19 cellular contexts compared by ENCODE assay signal in the genomic region with DNA sequence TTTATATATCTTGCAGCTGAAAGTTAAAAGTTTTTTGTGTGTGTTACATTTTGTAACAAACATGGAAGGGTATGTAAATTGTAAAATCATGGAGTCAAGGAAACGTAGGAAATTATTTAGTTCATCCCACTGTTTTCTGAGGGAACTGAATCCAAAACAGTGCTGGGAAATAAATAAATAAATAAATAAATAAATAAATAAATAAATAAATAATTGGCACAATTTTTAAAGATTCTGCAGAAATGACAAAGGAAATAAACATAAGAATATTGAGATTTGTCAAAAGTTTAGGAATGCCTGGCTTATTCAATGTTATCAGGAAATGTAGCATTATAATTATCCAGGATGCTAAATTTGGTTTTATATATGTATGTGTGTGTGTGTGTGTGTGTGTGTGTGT.
DNase-seq lines count a peak whose midpoint lies in the region; ATAC-seq, FAIRE-seq and TF ChIP-seq lines count a peak whose summit lies in the region.
"Had no signal": no experiment of that assay in that cellular context is flagged by ENCODE, and none has a peak within 500 bp of the region (broad histone marks: within the 10 kb centered on the region; RNA-seq: fewer than 3 reads in every experiment).

No MANE protein-coding gene starts in this region.

- intact Hi-C loops in K562 (cut with micrococcal nuclease), result no loop called here
- intact Hi-C loops in transverse colon (cut with DNase I; ENCODE audit: low total_unique reads), result no loop called here
- intact Hi-C loops in body of pancreas (cut with DNase I), result no loop called here

- no peak for FAIRE-seq in K562 (lab: Jason Lieb, UNC)
- FAIRE-seq: A204.1, GM12892, H1 had no signal

- peaks cover 6% of the 10 kb centered on the region for H3F3A ChIP-seq in neural progenitor cell (ENCODE audit: low read depth)

- WGBS in K562 (ENCODE audit: insufficient coverage, low coverage, missing lambda C conversion rate), result 4% methylated on average over 1 of the region's 1 CpG
- WGBS in transverse colon (ENCODE audit: low coverage in 1 of 2), 2 donors, result 58 to 78% methylated on average over 1 of the region's 1 CpG
- 72 to 87% methylated on average over 1 of the region's 1 CpG for WGBS in body of pancreas, 2 donors

- peaks cover 17% of the 10 kb centered on the region for H3K9me3 Mint-ChIP-seq in neural progenitor cell

- H3K27ac ChIP-seq in BLaER1, result no peak overlapping the region
- H3K27ac ChIP-seq in K562 (ENCODE audit: extremely low read depth, low read depth, low read length), result no peak overlapping the region
- no peak overlapping the region for H3K27ac ChIP-seq in neural progenitor cell
- peak overlapping the region in 3 of 4 donors; percentile 74 to 81 (median 74) for H3K27ac ChIP-seq in transverse colon
- no peak overlapping the region for H3K27ac ChIP-seq in body of pancreas
- H3K27ac ChIP-seq: HL-60 had no signal

- peaks cover 24% of the 10 kb centered on the region for H3K4me1 Mint-ChIP-seq in neural progenitor cell

- H3K9me1 ChIP-seq in K562 (ENCODE audit: control insufficient read depth, insufficient read depth, low read length), result no peaks in the 10 kb centered on the region

- H3K79me2 ChIP-seq in K562 (ENCODE audit: control insufficient read depth, insufficient read depth, low read length), result no peaks in the 10 kb centered on the region
- H3K79me2 ChIP-seq in neural progenitor cell (ENCODE audit: low read depth), result peaks cover 83% of the 10 kb centered on the region

- TF ChIP-seq EP300 in K562 (IDR thresholded peaks at IDR 0.05; ENCODE audit: low read length) (no peak), transverse colon (IDR thresholded peaks at IDR 0.05; ENCODE audit: low read depth) (no peak)

- H3K36me3 ChIP-seq in BLaER1, result peaks cover 94% of the 10 kb centered on the region
- no peaks in the 10 kb centered on the region for H3K36me3 ChIP-seq in K562 (ENCODE audit: control insufficient read depth, insufficient read depth, low read length)
- H3K36me3 ChIP-seq in neural progenitor cell, result no peaks in the 10 kb centered on the region
- no peaks in the 10 kb centered on the region for H3K36me3 ChIP-seq in transverse colon
- H3K36me3 ChIP-seq in body of pancreas (replicated peaks in 1 of 2; ENCODE audit: insufficient read depth in 1 of 2, low read depth in 2 of 2), result no peaks in the 10 kb centered on the region
- H3K36me3 ChIP-seq: BE2C, HAP-1 had no signal

- H3K27ac Mint-ChIP-seq in neural progenitor cell, result no peak overlapping the region
- H3K27ac Mint-ChIP-seq: CD14-positive monocyte; CD8-positive, alpha-beta T cell had no signal

- POLR2A ChIA-PET in K562 (lab: Yijun Ruan, JAX), result interaction anchor here (0.9 kb wide), 1 partner anchor 10 kb away, joined by 3 read pairs; no protein-coding TSS in a partner anchor

- H3K9me3 ChIP-seq in BLaER1, result peaks cover 59% of the 10 kb centered on the region
- H3K9me3 ChIP-seq in K562 (replicated peaks; ENCODE audit: control insufficient read depth, insufficient read depth, low read depth, low read length), result no peaks in the 10 kb centered on the region
- H3K9me3 ChIP-seq in neural progenitor cell (ENCODE audit: low read depth), result no peaks in the 10 kb centered on the region
- H3K9me3 ChIP-seq in transverse colon, result no peaks in the 10 kb centered on the region
- H3K9me3 ChIP-seq in body of pancreas, result no peaks in the 10 kb centered on the region

- H3K27me3 ChIP-seq in BLaER1 (no peaks in the 10 kb centered on the region), K562 (ENCODE audit: control insufficient read depth in 2 of 2, insufficient read depth in 2 of 2, low read length in 2 of 2) (peaks cover 30 to 35% of the 10 kb centered on the region in 2 experiments; a peak in 4 of 5 replicates), neural progenitor cell (no peaks in the 10 kb centered on the region), transverse colon (peaks cover 6% of the 10 kb centered on the region), body of pancreas (no peaks in the 10 kb centered on the region)
- H3K27me3 ChIP-seq: BE2C had no signal

- H4K20me1 ChIP-seq in BLaER1 (peaks cover 23% of the 10 kb centered on the region), K562 (replicated peaks; ENCODE audit: control insufficient read depth, insufficient read depth, low read length) (no peaks in the 10 kb centered on the region; the same call in 1 of the 2 replicates), neural progenitor cell (ENCODE audit: low read depth) (peaks cover 27% of the 10 kb centered on the region)

- TF ChIP-seq CTCF in K562 (IDR thresholded peaks at IDR 0.05 in 2 of 3, conservative IDR thresholded peaks at IDR 0.05 in 1 of 3; ENCODE audit: insufficient read depth in 2 of 3, low read depth in 1 of 3, low read length in 3 of 3) (no peak), neural progenitor cell (IDR thresholded peaks at IDR 0.05) (no peak), transverse colon (IDR thresholded peaks at IDR 0.05) (no peak), body of pancreas (IDR thresholded peaks at IDR 0.05) (no peak)

- peak overlapping the region; percentile 76; the same call in 1 of the 2 replicates for H3K4me2 ChIP-seq in BLaER1
- H3K4me2 ChIP-seq in K562 (ENCODE audit: insufficient read depth, low read length), result no peak overlapping the region
- peak overlapping the region; percentile 94 for H3K4me2 ChIP-seq in neural progenitor cell

- peak overlapping the region; percentile 27; the same call in 1 of the 2 replicates for H3K4me3 ChIP-seq in BLaER1
- no peak overlapping the region for H3K4me3 ChIP-seq in K562
- H3K4me3 ChIP-seq in neural progenitor cell, result no peak overlapping the region
- H3K4me3 ChIP-seq in transverse colon, result no peak overlapping the region
- H3K4me3 ChIP-seq in body of pancreas, result no peak overlapping the region
- H3K4me3 ChIP-seq: HAP-1 had no signal

- H3K9ac ChIP-seq in BLaER1 (no peak overlapping the region), K562 (ENCODE audit: insufficient read depth in 1 of 2, low read depth in 2 of 2, low read length in 2 of 2) (no peak overlapping the region), neural progenitor cell (no peak overlapping the region)

- BruUV-seq in K562 (replicated peaks; lab: Mats Ljungman, UMichigan), result no TSS peak

- H3K27me3 Mint-ChIP-seq in neural progenitor cell (ENCODE audit: insufficient read depth, low read depth), result no peaks in the 10 kb centered on the region

- CTCF ChIA-PET in K562 (lab: Yijun Ruan, JAX; ENCODE audit: low intra/inter-chr PET ratio), result no interaction called here

- H3K4me3 Mint-ChIP-seq in neural progenitor cell, result no peak overlapping the region
- H3K4me3 Mint-ChIP-seq: CD14-positive monocyte; CD8-positive, alpha-beta T cell had no signal

- peaks cover 24% of the 10 kb centered on the region for H3K36me3 Mint-ChIP-seq in neural progenitor cell
- H3K36me3 Mint-ChIP-seq: CD14-positive monocyte; CD8-positive, alpha-beta T cell had no signal

- TF ChIP-seq POLR2A in K562 (conservative IDR thresholded peaks at IDR 0.05) (no peak), transverse colon (IDR thresholded peaks at IDR 0.05) (no peak), body of pancreas (IDR thresholded peaks at IDR 0.05) (no peak)

- no peak for TF ChIP-seq RAD21 in K562 (CRISPR knock-in tag; conservative IDR thresholded peaks at IDR 0.05 in 1 of 2, IDR thresholded peaks at IDR 0.05 in 1 of 2)

- ATAC-seq in K562, result no peak
- ATAC-seq in body of pancreas, result no peak
- ATAC-seq: CD8-positive, alpha-beta T cell had no signal

- peaks cover 40% of the 10 kb centered on the region for H3K4me1 ChIP-seq in BLaER1
- peaks cover 0 to 4% of the 10 kb centered on the region in 2 experiments; a peak in 3 of 5 replicates for H3K4me1 ChIP-seq in K562 (replicated peaks in 1 of 2; ENCODE audit: control insufficient read depth in 2 of 2, insufficient read depth in 2 of 2, low read length in 2 of 2)
- H3K4me1 ChIP-seq in neural progenitor cell, result peaks cover 46% of the 10 kb centered on the region
- peaks cover 5 to 32% (median 8%) of the 10 kb centered on the region in 4 donors for H3K4me1 ChIP-seq in transverse colon
- peaks cover 11% of the 10 kb centered on the region for H3K4me1 ChIP-seq in body of pancreas
- H3K4me1 ChIP-seq: HAP-1 had no signal

- no peak for DNase-seq in K562 (ENCODE audit: extremely low read depth in 1 of 4, low spot score in 3 of 4)
- DNase-seq in neural progenitor cell (ENCODE audit: low spot score), result no peak
- no peak for DNase-seq in transverse colon
- no peak for DNase-seq in SHP77 (lab: John Stamatoyannopoulos, UW)
- DNase-seq in A172 (ENCODE audit: low spot score), result no peak
- no peak for DNase-seq in body of pancreas
- DNase-seq in NCI-H1930 (lab: John Stamatoyannopoulos, UW), result no peak
- DNase-seq: BE2C; CD8-positive, alpha-beta T cell; COR-L47; DND-41; GDM1 had no signal

- in situ Hi-C loops in K562 (cut with MboI), result no loop called here
- in situ Hi-C loops in transverse colon (cut with MboI; ENCODE audit: low pct_ligation_motif_present in 1 of 4, low pct_unique_long_range_greater_than_20kb in 1 of 4, low sequenced_read_pairs in 3 of 4), result no loop called here

- H2AFZ ChIP-seq in K562 (ENCODE audit: low read depth, low read length), result no peak overlapping the region
- no peak overlapping the region for H2AFZ ChIP-seq in neural progenitor cell (replicated peaks)

TF ChIP-seq in K562, 482 proteins besides CTCF, POLR2A, EP300 and RAD21:
- TF ChIP-seq SPI1 (IDR thresholded peaks at IDR 0.05; ENCODE audit: borderline replicate concordance, low read depth, low read length) (no peak), ZC3H11A (IDR thresholded peaks at IDR 0.05; ENCODE audit: low read depth, low read length) (0 out of 2 replicates have a peak, but pooled peaks have one; percentile 48), ARHGAP35 (IDR thresholded peaks at IDR 0.05; ENCODE audit: partially characterized antibody) (no peak), TFAM (CRISPR knock-in tag; conservative IDR thresholded peaks at IDR 0.05) (no peak)

Comparison
In these comparisons a context has a peak if more than half of its experiments do, and no peak if none do; other contexts are left out.
1. H3K27ac ChIP-seq: peak in transverse colon (3 of 4); none in BLaER1 (single experiment), K562 (single experiment), neural progenitor cell (single experiment) and body of pancreas (0 of 4).